ENCODE assay signal across 8 cellular contexts in genomic region chr4:121951570-121952110, GRCh38. TPM values are rescaled to one million over a fixed set of nuclear protein-coding genes. Genes with fewer than 3 reads are reported as not detected.
DNase-seq lines count a peak whose midpoint lies in the region; ATAC-seq, FAIRE-seq and TF ChIP-seq lines count a peak whose summit lies in the region.

Gene TRPC3, minus strand, starts transcription at chr4:121952060. Its CDS starts 380 bp downstream, at chr4:121951680.

- TF ChIP-seq CTCF in GM12878 (IDR thresholded peaks at IDR 0.05 in 2 of 3, conservative IDR thresholded peaks at IDR 0.05 in 1 of 3; ENCODE audit: control insufficient read depth in 2 of 3, extremely low read depth in 1 of 3, insufficient read depth in 1 of 3, low read depth in 3 of 3, low read length in 3 of 3): no peak

- TF ChIP-seq EP300 in GM12878 (IDR thresholded peaks at IDR 0.05; ENCODE audit: borderline replicate concordance in 1 of 2, control insufficient read depth in 1 of 2, low read depth in 2 of 2, low read length in 2 of 2): no peak

- 2% methylated on average over 49 of the region's 62 CpGs for WGBS in GM12878 (ENCODE audit: insufficient coverage, insufficient replicate concordance, low lambda C conversion rate, missing lambda C conversion rate)

- no peaks in the 10 kb centered on the region for H4K20me1 ChIP-seq in GM12878 (ENCODE audit: control insufficient read depth, insufficient read depth)

- H3K27ac ChIP-seq in SK-N-MC (no peak within 1 kb of the TSS), GM12878 (ENCODE audit: control insufficient read depth, insufficient read depth) (no peak within 1 kb of the TSS), iPS-18a (ENCODE audit: low read length) (no peak within 1 kb of the TSS), skin epidermis (peak within 1 kb of the TSS in 6 of 21 experiments; percentile 1 to 45 (median 28))

- H3K4me2 ChIP-seq in GM12878 (ENCODE audit: control insufficient read depth, insufficient read depth): peak within 1 kb of the TSS; percentile 93

- ATAC-seq in GM18498 (IDR thresholded peaks at IDR 0.05; ENCODE audit: unreplicated experiment) (peak; percentile 35), HG02763 (IDR thresholded peaks at IDR 0.05; ENCODE audit: unreplicated experiment) (peak; percentile 35), GM12878 (peak; percentile 43), HG03139 (IDR thresholded peaks at IDR 0.05; ENCODE audit: unreplicated experiment) (no peak), HG02970 (IDR thresholded peaks at IDR 0.05; ENCODE audit: low FRiP score, unreplicated experiment) (no peak)

- H3K4me1 ChIP-seq in GM12878 (ENCODE audit: control insufficient read depth, insufficient read depth, low read length) (peaks cover 4% of the 10 kb centered on the region), iPS-18a (ENCODE audit: control insufficient read depth, low read depth, low read length) (no peaks in the 10 kb centered on the region)

- FAIRE-seq in GM12878 (lab: Jason Lieb, UNC): no peak

- SMC1A ChIA-PET in GM12878 (lab: Charles Lee; ENCODE audit: uncharacterized antibody, unreplicated experiment): no interaction called here

- BruUV-seq in GM12878 (replicated peaks; lab: Mats Ljungman, UMichigan): no TSS peak

- in situ Hi-C loops in GM12878 (cut with MboI): no loop called here

- no peak for TF ChIP-seq RAD21 in GM12878 (IDR thresholded peaks at IDR 0.05; ENCODE audit: insufficient read depth, low read depth, low read length)

- intact Hi-C loops in GM12878 (cut with micrococcal nuclease; ENCODE audit: unreplicated experiment): loop anchor here (5.0 kb wide), 1 partner anchor 626 kb away; no protein-coding TSS in a partner anchor

- H3K4me3 ChIP-seq in SK-N-MC: peak within 1 kb of the TSS; percentile 88
- H3K4me3 ChIP-seq in GM12878: peak within 1 kb of the TSS; percentile 63
- peak within 1 kb of the TSS; percentile 80 for H3K4me3 ChIP-seq in iPS-18a (ENCODE audit: low read length)
- H3K4me3 ChIP-seq in skin epidermis: peak within 1 kb of the TSS; percentile 51 to 58 (median 52)

- H3K36me3 ChIP-seq in SK-N-MC (ENCODE audit: insufficient read depth, low read length) (no peaks in the 10 kb centered on the region), GM12878 (ENCODE audit: control insufficient read depth in 2 of 2, insufficient read depth in 2 of 2, low read length in 1 of 2) (no peaks in the 10 kb centered on the region), iPS-18a (ENCODE audit: control insufficient read depth, low read depth, low read length) (no peaks in the 10 kb centered on the region)

- no peaks in the 10 kb centered on the region for H3K79me2 ChIP-seq in GM12878 (ENCODE audit: control insufficient read depth, insufficient read depth, low read length)

- no peak for TF ChIP-seq POLR2A in GM12878 (IDR thresholded peaks at IDR 0.05; ENCODE audit: low read depth, low read length)

- POLR2A ChIA-PET in GM12878 (lab: Charles Lee): no interaction called here

- RAD21 ChIA-PET in GM12878 (lab: Charles Lee; ENCODE audit: unreplicated experiment): no interaction called here

- H3K27me3 ChIP-seq in GM12878 (replicated peaks in 1 of 2; ENCODE audit: control insufficient read depth in 2 of 2, insufficient read depth in 2 of 2, low read length in 1 of 2) (peaks cover 2 to 22% of the 10 kb centered on the region in 2 experiments), iPS-18a (ENCODE audit: control insufficient read depth, insufficient read depth, low read length) (peaks cover 69% of the 10 kb centered on the region)

- H3K9ac ChIP-seq in SK-N-MC (ENCODE audit: insufficient read length): peak within 1 kb of the TSS; percentile 26
- H3K9ac ChIP-seq in GM12878 (ENCODE audit: control insufficient read depth, insufficient read depth, low read length): no peak within 1 kb of the TSS
- peak within 1 kb of the TSS; percentile 45 for H3K9ac ChIP-seq in iPS-18a (ENCODE audit: low read length)

- CTCF ChIA-PET in GM12878 (lab: Yijun Ruan, JAX): interaction anchor here (3.1 kb wide), 1 partner anchor 51 kb away, joined by 13 read pairs; no protein-coding TSS in a partner anchor

- H2AFZ ChIP-seq in GM12878 (ENCODE audit: control insufficient read depth, low read depth, low read length): peak within 1 kb of the TSS; percentile 54

- no peaks in the 10 kb centered on the region for H3K9me3 ChIP-seq in SK-N-MC (ENCODE audit: low read depth, low read length)
- no peaks in the 10 kb centered on the region for H3K9me3 ChIP-seq in GM12878 (replicated peaks; ENCODE audit: control insufficient read depth, insufficient read depth, low read length)
- no peaks in the 10 kb centered on the region for H3K9me3 ChIP-seq in iPS-18a (ENCODE audit: control insufficient read depth, low read depth, low read length)

- DNase-seq in SK-N-MC (ENCODE audit: low read depth, low spot score) (no peak), GM12878 (ENCODE audit: low read depth, low spot score) (no peak)

TF ChIP-seq in GM12878, 131 proteins besides CTCF, POLR2A, EP300 and RAD21:
- TF ChIP-seq MYC (IDR thresholded peaks at IDR 0.05; ENCODE audit: insufficient read depth, insufficient read length, insufficient replicate concordance, low read length, severe bottlenecking): no peak
- TF ChIP-seq SREBF1 (IDR thresholded peaks at IDR 0.05; ENCODE audit: low read length): no peak
- TF ChIP-seq GATAD2B (conservative IDR thresholded peaks at IDR 0.05; ENCODE audit: low read depth): 0 out of 2 replicates have a peak, but pooled peaks have one; percentile 34
- no peak for TF ChIP-seq JUNB (IDR thresholded peaks at IDR 0.05)
- no peak for TF ChIP-seq HCFC1 (IDR thresholded peaks at IDR 0.05; ENCODE audit: low read length)
- peak; percentile 92 for TF ChIP-seq SUZ12 (IDR thresholded peaks at IDR 0.05; ENCODE audit: unreplicated experiment)
- TF ChIP-seq ELK1 (IDR thresholded peaks at IDR 0.05; ENCODE audit: low read depth, low read length): no peak
- no peak for TF ChIP-seq ZNF592 (IDR thresholded peaks at IDR 0.05)
- TF ChIP-seq IKZF1 (conservative IDR thresholded peaks at IDR 0.05): peak; percentile 41

RNA-seq across cellular contexts. Expression of gene TRPC3, which starts in this region (rescaled TPM):
- total RNA-seq in GM12878 (2013; cell fraction: nucleolus; rRNA removed): not detected in 2 replicates
- total RNA-seq in GM12878 (2014; rRNA removed) (not detected in 2 replicates), GM12878 (2014; rRNA removed; fragmentation: Illumina TruSeq; extraction: Trizol) (not detected in 2 replicates), GM12878 (2021) (not detected in 2 replicates)
- not detected for polyA plus RNA-seq in GM12878 (2011; ENCODE audit: low read depth)
- polyA plus RNA-seq in GM12878 (2011; rRNA removed) (not detected in 2 replicates), GM12878 (2014; fragmentation: Illumina TruSeq; extraction: Trizol) (not detected in 2 replicates), GM12878 (2014; fragmentation: Nextera tagmentation; extraction: Ambion mirVana) (not detected), GM12878 (2014; rRNA removed) (not detected in 2 replicates), GM12878 (2016; fragmentation: Nextera tagmentation; extraction: Ambion mirVana) (not detected)
- polyA plus RNA-seq in GM12878 (2011; cell fraction: cytosol; rRNA removed): not detected in 2 replicates
- polyA plus RNA-seq in GM12878 (2011; cell fraction: nucleus; rRNA removed): not detected in 2 replicates
- not detected in 2 replicates for polyA plus RNA-seq in GM12878 (2012)
- polyA minus RNA-seq in GM12878 (2011; rRNA and poly(A)+ RNA removed): not detected in 2 replicates
- polyA minus RNA-seq in GM12878 (2011; cell fraction: cytosol; rRNA and poly(A)+ RNA removed): not detected in 2 replicates
- not detected in 2 replicates for polyA minus RNA-seq in GM12878 (2011; cell fraction: nucleus; rRNA and poly(A)+ RNA removed)

Comparison
In these comparisons a context has a peak if more than half of its experiments do, and no peak if none do; other contexts are left out.
1. Peak in ATAC-seq, H3K4me3 ChIP-seq and H3K4me2 ChIP-seq in GM12878; RNA of the gene not detected or under 1 TPM.
2. ATAC-seq: peak in GM18498 (single experiment) and HG02763 (single experiment); none in HG03139 (single experiment) and HG02970 (single experiment).
3. Peak in every context shown above with its lines, with median percentiles within 50 percentile points of each other: H3K4me3 ChIP-seq.